Comparison of ENCODE assay signal across 1 cellular context in genomic region chr1:33429846-33430750, GRCh38.
TF ChIP-seq lines count a peak whose summit lies in the region.

No MANE protein-coding gene starts in this region.

TF ChIP-seq in HEK293, 187 proteins besides CTCF, POLR2A, EP300 and RAD21 (continued from another document):
- no peak for TF ChIP-seq ZNF132 (tag by site-specific recombination; IDR thresholded peaks at IDR 0.05; ENCODE audit: borderline replicate concordance)
- no peak for TF ChIP-seq ZNF311 (tag by site-specific recombination; IDR thresholded peaks at IDR 0.05; ENCODE audit: borderline replicate concordance)
- TF ChIP-seq, protein P1, sequence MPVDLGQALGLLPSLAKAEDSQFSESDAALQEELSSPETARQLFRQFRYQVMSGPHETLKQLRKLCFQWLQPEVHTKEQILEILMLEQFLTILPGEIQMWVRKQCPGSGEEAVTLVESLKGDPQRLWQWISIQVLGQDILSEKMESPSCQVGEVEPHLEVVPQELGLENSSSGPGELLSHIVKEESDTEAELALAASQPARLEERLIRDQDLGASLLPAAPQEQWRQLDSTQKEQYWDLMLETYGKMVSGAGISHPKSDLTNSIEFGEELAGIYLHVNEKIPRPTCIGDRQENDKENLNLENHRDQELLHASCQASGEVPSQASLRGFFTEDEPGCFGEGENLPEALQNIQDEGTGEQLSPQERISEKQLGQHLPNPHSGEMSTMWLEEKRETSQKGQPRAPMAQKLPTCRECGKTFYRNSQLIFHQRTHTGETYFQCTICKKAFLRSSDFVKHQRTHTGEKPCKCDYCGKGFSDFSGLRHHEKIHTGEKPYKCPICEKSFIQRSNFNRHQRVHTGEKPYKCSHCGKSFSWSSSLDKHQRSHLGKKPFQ (tag by site-specific recombination; IDR thresholded peaks at IDR 0.05) = no peak
- peak; percentile 68; the same call in 1 of the 2 replicates for TF ChIP-seq ZBTB48 (tag by site-specific recombination; IDR thresholded peaks at IDR 0.05)
- TF ChIP-seq ZNF600 (tag by site-specific recombination; IDR thresholded peaks at IDR 0.05) = peak; percentile 26; the same call in 1 of the 2 replicates
- no peak for TF ChIP-seq ZNF133 (tag by site-specific recombination; IDR thresholded peaks at IDR 0.05)
- TF ChIP-seq ZNF561 (tag by site-specific recombination; IDR thresholded peaks at IDR 0.05; ENCODE audit: borderline replicate concordance) = no peak
- no peak for TF ChIP-seq ZNF239 (tag by site-specific recombination; IDR thresholded peaks at IDR 0.05)
- TF ChIP-seq ZNF701 (tag by site-specific recombination; IDR thresholded peaks at IDR 0.05) = no peak
- peak; percentile 36 for TF ChIP-seq ZBTB8A (tag by site-specific recombination; IDR thresholded peaks at IDR 0.05)
- 0 out of 2 replicates have a peak, but pooled peaks have one; percentile 18 for TF ChIP-seq ZNF341 (tag by site-specific recombination; IDR thresholded peaks at IDR 0.05; ENCODE audit: low read depth)
- peak; percentile 79 for TF ChIP-seq ZBTB26 (tag by site-specific recombination; optimal IDR thresholded peaks at IDR 0.05)
- TF ChIP-seq, protein P2, sequence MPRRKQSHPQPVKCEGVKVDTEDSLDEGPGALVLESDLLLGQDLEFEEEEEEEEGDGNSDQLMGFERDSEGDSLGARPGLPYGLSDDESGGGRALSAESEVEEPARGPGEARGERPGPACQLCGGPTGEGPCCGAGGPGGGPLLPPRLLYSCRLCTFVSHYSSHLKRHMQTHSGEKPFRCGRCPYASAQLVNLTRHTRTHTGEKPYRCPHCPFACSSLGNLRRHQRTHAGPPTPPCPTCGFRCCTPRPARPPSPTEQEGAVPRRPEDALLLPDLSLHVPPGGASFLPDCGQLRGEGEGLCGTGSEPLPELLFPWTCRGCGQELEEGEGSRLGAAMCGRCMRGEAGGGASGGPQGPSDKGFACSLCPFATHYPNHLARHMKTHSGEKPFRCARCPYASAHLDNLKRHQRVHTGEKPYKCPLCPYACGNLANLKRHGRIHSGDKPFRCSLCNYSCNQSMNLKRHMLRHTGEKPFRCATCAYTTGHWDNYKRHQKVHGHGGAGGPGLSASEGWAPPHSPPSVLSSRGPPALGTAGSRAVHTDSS (tag by site-specific recombination; IDR thresholded peaks at IDR 0.05) = no peak
- TF ChIP-seq PATZ1 (tag by site-specific recombination; IDR thresholded peaks at IDR 0.05) = peak; percentile 40; the same call in 1 of the 2 replicates
- TF ChIP-seq, protein P3, sequence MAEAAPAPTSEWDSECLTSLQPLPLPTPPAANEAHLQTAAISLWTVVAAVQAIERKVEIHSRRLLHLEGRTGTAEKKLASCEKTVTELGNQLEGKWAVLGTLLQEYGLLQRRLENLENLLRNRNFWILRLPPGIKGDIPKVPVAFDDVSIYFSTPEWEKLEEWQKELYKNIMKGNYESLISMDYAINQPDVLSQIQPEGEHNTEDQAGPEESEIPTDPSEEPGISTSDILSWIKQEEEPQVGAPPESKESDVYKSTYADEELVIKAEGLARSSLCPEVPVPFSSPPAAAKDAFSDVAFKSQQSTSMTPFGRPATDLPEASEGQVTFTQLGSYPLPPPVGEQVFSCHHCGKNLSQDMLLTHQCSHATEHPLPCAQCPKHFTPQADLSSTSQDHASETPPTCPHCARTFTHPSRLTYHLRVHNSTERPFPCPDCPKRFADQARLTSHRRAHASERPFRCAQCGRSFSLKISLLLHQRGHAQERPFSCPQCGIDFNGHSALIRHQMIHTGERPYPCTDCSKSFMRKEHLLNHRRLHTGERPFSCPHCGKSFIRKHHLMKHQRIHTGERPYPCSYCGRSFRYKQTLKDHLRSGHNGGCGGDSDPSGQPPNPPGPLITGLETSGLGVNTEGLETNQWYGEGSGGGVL (tag by site-specific recombination; IDR thresholded peaks at IDR 0.05) = peak; percentile 20; the same call in 1 of the 2 replicates
- no peak for TF ChIP-seq ZNF155 (tag by site-specific recombination; IDR thresholded peaks at IDR 0.05)
- TF ChIP-seq ZIC2 (tag by site-specific recombination; IDR thresholded peaks at IDR 0.05) = peak; percentile 57
- TF ChIP-seq ZNF335 (tag by site-specific recombination; conservative IDR thresholded peaks at IDR 0.05) = peak; percentile 73
